Comparison of ENCODE assay signal across 11 cellular contexts in genomic region chr4:140256335-140256734, GRCh38.
DNase-seq lines count a peak whose midpoint lies in the region; ATAC-seq, FAIRE-seq and TF ChIP-seq lines count a peak whose summit lies in the region.
"Had no signal": no experiment of that assay in that cellular context is flagged by ENCODE, and none has a peak within 500 bp of the region (broad histone marks: within the 10 kb centered on the region; RNA-seq: fewer than 3 reads in every experiment).

No MANE protein-coding gene starts in this region.

- peaks cover 30% of the 10 kb centered on the region for H3K4me1 Mint-ChIP-seq in activated CD4-positive, alpha-beta T cell treated with anti-CD3 and anti-CD28 coated beads for 36 hours

- no TSS peak for BruUV-seq in PC-9 (replicated peaks; lab: Mats Ljungman, UMichigan)

- TF ChIP-seq CTCF in PC-9 (conservative IDR thresholded peaks at IDR 0.05) (no peak), fibroblast of lung (conservative IDR thresholded peaks at IDR 0.05 in 1 of 2, IDR thresholded peaks at IDR 0.05 in 1 of 2; ENCODE audit: low read depth in 1 of 2, low read length in 2 of 2) (no peak), suprapubic skin (IDR thresholded peaks at IDR 0.05) (no peak), spleen (IDR thresholded peaks at IDR 0.05 in 8 of 11, conservative IDR thresholded peaks at IDR 0.05 in 3 of 11) (no peak)

- H2AFZ ChIP-seq in PC-9 (0 out of 2 replicates have a peak overlapping the region, but pooled peaks have one; percentile 32), fibroblast of lung (ENCODE audit: low read length) (no peak overlapping the region)

- H3K4me1 ChIP-seq in PC-9 (replicated peaks; ENCODE audit: insufficient read depth), result peaks cover 77% of the 10 kb centered on the region
- peaks cover 28% of the 10 kb centered on the region for H3K4me1 ChIP-seq in fibroblast of lung (ENCODE audit: control insufficient read depth, extremely low read depth, insufficient read depth, low read length)
- no peaks in the 10 kb centered on the region for H3K4me1 ChIP-seq in small intestine (ENCODE audit: control insufficient read depth in 2 of 2, insufficient read depth in 1 of 2, low read depth in 1 of 2, low read length in 1 of 2)
- H3K4me1 ChIP-seq in suprapubic skin, result peaks cover 16% of the 10 kb centered on the region
- peaks cover 0 to 25% (median 12%) of the 10 kb centered on the region in 6 donors for H3K4me1 ChIP-seq in spleen

- CTCF ChIA-PET in activated CD4-positive, alpha-beta T cell treated with anti-CD3 and anti-CD28 coated beads for 36 hours (lab: Charles Lee), result interaction anchor here (1.0 kb wide), 1 partner anchor 12 kb away, joined by 3 read pairs; no protein-coding TSS in a partner anchor
- CTCF ChIA-PET in PC-9 (lab: Charles Lee), result no interaction called here

- H3K9me3 Mint-ChIP-seq in activated CD4-positive, alpha-beta T cell treated with anti-CD3 and anti-CD28 coated beads for 36 hours (ENCODE audit: low read depth), result no peaks in the 10 kb centered on the region
- H3K9me3 Mint-ChIP-seq: T-helper 1 cell treated with Interleukin-12 subunit alpha and Interleukin-12 subunit beta and Interleukin-4 antibody, amounts not matched to agents 30 μg/mL and 1 μg/mL, for 36 hours had no signal

- H3K36me3 Mint-ChIP-seq in activated CD4-positive, alpha-beta T cell treated with anti-CD3 and anti-CD28 coated beads for 36 hours (ENCODE audit: low read depth), result peaks cover 1% of the 10 kb centered on the region

- FAIRE-seq in small intestine (lab: Jason Lieb, UNC) (no peak), GM12891 (lab: Jason Lieb, UNC) (no peak)

- H3K27me3 Mint-ChIP-seq in activated CD4-positive, alpha-beta T cell treated with anti-CD3 and anti-CD28 coated beads for 36 hours, result peaks cover 18% of the 10 kb centered on the region

- no peaks in the 10 kb centered on the region for H3K79me2 ChIP-seq in PC-9 (ENCODE audit: low read depth)
- H3K79me2 ChIP-seq in fibroblast of lung (ENCODE audit: control insufficient read depth, insufficient read depth, low read length), result no peaks in the 10 kb centered on the region

- no peak overlapping the region for H3K9ac ChIP-seq in fibroblast of lung (ENCODE audit: insufficient read depth, low read length)

- H3K27ac Mint-ChIP-seq in activated CD4-positive, alpha-beta T cell treated with anti-CD3 and anti-CD28 coated beads for 36 hours, result no peak overlapping the region
- H3K27ac Mint-ChIP-seq: T-helper 1 cell treated with Interleukin-12 subunit alpha and Interleukin-12 subunit beta and Interleukin-4 antibody, amounts not matched to agents 30 μg/mL and 1 μg/mL, for 36 hours had no signal

- DNase-seq in activated CD4-positive, alpha-beta T cell treated with anti-CD3 and anti-CD28 coated beads for 36 hours, result peak; percentile 38
- no peak for DNase-seq in activated CD4-positive, alpha-beta T cell treated with anti-CD3 and anti-CD28 coated beads for 1 hour
- DNase-seq in PC-9 (peak; percentile 37 to 67), fibroblast of lung (ENCODE audit: low read depth in 2 of 2) (peak; percentile 54 to 61), small intestine (peak; percentile 59), suprapubic skin (ENCODE audit: low spot score in 2 of 2) (no peak), spleen (no peak), GM12891 (ENCODE audit: insufficient read length, low spot score) (no peak)
- DNase-seq: glutamatergic neuron, NCI-H524 had no signal

- H3K4me2 ChIP-seq in PC-9 (peak overlapping the region; percentile 61), fibroblast of lung (ENCODE audit: extremely low read depth, insufficient read depth, low read length) (no peak overlapping the region)

- no peaks in the 10 kb centered on the region for H3K9me2 ChIP-seq in PC-9 (ENCODE audit: insufficient read depth)

- 42 to 60% (median 56%) methylated on average over 2 of the region's 2 CpGs for WGBS in small intestine, 3 donors
- WGBS in suprapubic skin, result 55% methylated on average over 2 of the region's 2 CpGs
- WGBS in spleen, 5 donors, result 44 to 65% (median 56%) methylated on average over 2 of the region's 2 CpGs

- no peak for TF ChIP-seq EP300 in suprapubic skin (IDR thresholded peaks at IDR 0.05)

- H3K4me3 Mint-ChIP-seq in activated CD4-positive, alpha-beta T cell treated with anti-CD3 and anti-CD28 coated beads for 36 hours, result no peak overlapping the region
- H3K4me3 Mint-ChIP-seq: T-helper 1 cell treated with Interleukin-12 subunit alpha and Interleukin-12 subunit beta and Interleukin-4 antibody, amounts not matched to agents 30 μg/mL and 1 μg/mL, for 36 hours had no signal

- H3F3A ChIP-seq in PC-9 (ENCODE audit: insufficient read depth, low read depth), result peaks cover 17% of the 10 kb centered on the region; the same call in 1 of the 2 replicates

- H3K9me3 ChIP-seq in PC-9 (ENCODE audit: insufficient read depth, low read depth), result no peaks in the 10 kb centered on the region
- H3K9me3 ChIP-seq in fibroblast of lung (ENCODE audit: control insufficient read depth, insufficient read depth, low read depth, low read length), result no peaks in the 10 kb centered on the region
- no peaks in the 10 kb centered on the region for H3K9me3 ChIP-seq in small intestine (ENCODE audit: control insufficient read depth, low read depth)
- H3K9me3 ChIP-seq in suprapubic skin, result no peaks in the 10 kb centered on the region
- no peaks in the 10 kb centered on the region for H3K9me3 ChIP-seq in spleen

- H3K36me3 ChIP-seq in PC-9 (ENCODE audit: low read depth) (no peaks in the 10 kb centered on the region), fibroblast of lung (ENCODE audit: control insufficient read depth, insufficient read depth, low read length) (no peaks in the 10 kb centered on the region), small intestine (ENCODE audit: control insufficient read depth in 2 of 2, insufficient read depth in 2 of 2, low read length in 2 of 2) (no peaks in the 10 kb centered on the region), suprapubic skin (no peaks in the 10 kb centered on the region), spleen (no peaks in the 10 kb centered on the region)

- no peaks in the 10 kb centered on the region for H3K27me3 ChIP-seq in PC-9 (ENCODE audit: insufficient read depth, low read depth)
- no peaks in the 10 kb centered on the region for H3K27me3 ChIP-seq in fibroblast of lung (ENCODE audit: control insufficient read depth, insufficient read depth, low read length)
- no peaks in the 10 kb centered on the region for H3K27me3 ChIP-seq in small intestine (ENCODE audit: control insufficient read depth in 2 of 2, insufficient read depth in 2 of 2, low read length in 2 of 2)
- H3K27me3 ChIP-seq in suprapubic skin, result no peaks in the 10 kb centered on the region
- peaks cover 0 to 21% (median 6%) of the 10 kb centered on the region in 7 donors for H3K27me3 ChIP-seq in spleen (replicated peaks in 1 of 7)

- POLR2A ChIA-PET in activated CD4-positive, alpha-beta T cell treated with anti-CD3 and anti-CD28 coated beads for 36 hours (lab: Charles Lee), result no interaction called here
- POLR2A ChIA-PET in PC-9 (lab: Charles Lee; ENCODE audit: unreplicated experiment), result no interaction called here

- ATAC-seq in activated CD4-positive, alpha-beta T cell treated with anti-CD3 and anti-CD28 coated beads for 36 hours, result peak; percentile 41

- peak overlapping the region; percentile 83 for H3K27ac ChIP-seq in PC-9
- H3K27ac ChIP-seq in fibroblast of lung (ENCODE audit: insufficient read depth, low read length), result peak overlapping the region; percentile 49
- no peak overlapping the region for H3K27ac ChIP-seq in small intestine (ENCODE audit: low read depth in 1 of 2, low read length in 1 of 2)
- no peak overlapping the region for H3K27ac ChIP-seq in suprapubic skin
- no peak overlapping the region for H3K27ac ChIP-seq in spleen

- H3K4me3 ChIP-seq in PC-9 (no peak overlapping the region), fibroblast of lung (replicated peaks in 1 of 4; ENCODE audit: control extremely low read depth in 1 of 4, insufficient read depth in 1 of 4, low read depth in 3 of 4, low read length in 4 of 4) (no peak overlapping the region), small intestine (ENCODE audit: low read depth in 1 of 2, low read length in 2 of 2) (no peak overlapping the region), suprapubic skin (no peak overlapping the region), spleen (no peak overlapping the region)

- no peaks in the 10 kb centered on the region for H4K20me1 ChIP-seq in PC-9 (ENCODE audit: insufficient read depth)
- no peaks in the 10 kb centered on the region for H4K20me1 ChIP-seq in fibroblast of lung (ENCODE audit: control insufficient read depth, extremely low read depth, insufficient read depth, low read length)

- TF ChIP-seq POLR2A in suprapubic skin (IDR thresholded peaks at IDR 0.05), result no peak
- TF ChIP-seq POLR2A in spleen (IDR thresholded peaks at IDR 0.05), result no peak
- no peak for TF ChIP-seq POLR2A in GM12891 (IDR thresholded peaks at IDR 0.05; ENCODE audit: low read depth, low read length)

- intact Hi-C loops in activated CD4-positive, alpha-beta T cell treated with anti-CD3 and anti-CD28 coated beads for 36 hours (cut with DNase I, micrococcal nuclease), result loop anchor here in 1 of 2 experiments (10.0 kb wide), 1 partner anchor 602 kb away; no protein-coding TSS in a partner anchor
- intact Hi-C loops in PC-9 (cut with micrococcal nuclease; ENCODE audit: unreplicated experiment), result loop anchor here (2.0 to 10.0 kb wide), 2 partner anchors 102 to 598 kb away; no protein-coding TSS in a partner anchor
- intact Hi-C loops in spleen (cut with DNase I; ENCODE audit: low total_unique reads), result no loop called here

TF ChIP-seq in GM12891, 5 proteins besides CTCF, POLR2A, EP300 and RAD21:
- no peak for TF ChIP-seq PAX5 (IDR thresholded peaks at IDR 0.05; ENCODE audit: insufficient read depth, low read length, severe bottlenecking)
- TF ChIP-seq POU2F2 (IDR thresholded peaks at IDR 0.05; ENCODE audit: low read depth, low read length), result no peak
- no peak for TF ChIP-seq SPI1 (IDR thresholded peaks at IDR 0.05; ENCODE audit: low read depth, low read length)
- no peak for TF ChIP-seq POLR2AphosphoS5 (IDR thresholded peaks at IDR 0.05; ENCODE audit: low read depth, low read length)
- TF ChIP-seq TAF1 (IDR thresholded peaks at IDR 0.05; ENCODE audit: low read depth, low read length), result no peak

Comparison
In these comparisons a context has a peak if more than half of its experiments do, and no peak if none do; other contexts are left out.
1. DNase-seq: peak in activated CD4-positive, alpha-beta T cell treated with anti-CD3 and anti-CD28 coated beads for 36 hours (single experiment), PC-9 (2 of 2), fibroblast of lung (2 of 2) and small intestine (single experiment); none in activated CD4-positive, alpha-beta T cell treated with anti-CD3 and anti-CD28 coated beads for 1 hour (single experiment), suprapubic skin (0 of 2), spleen (single experiment) and GM12891 (single experiment).
2. H3K27ac ChIP-seq: peak in PC-9 (single experiment) and fibroblast of lung (single experiment); none in small intestine (0 of 2), suprapubic skin (single experiment) and spleen (0 of 8).